In genomic region chr10:110535958-110536891, GRCh38 we compare ENCODE assay signal across 8 cellular contexts. TPM values are rescaled to one million over a fixed set of nuclear protein-coding genes. Genes with fewer than 3 reads are reported as not detected.
DNase-seq lines count a peak whose midpoint lies in the region; ATAC-seq and TF ChIP-seq lines count a peak whose summit lies in the region.

No MANE protein-coding gene starts in this region.

- peak; percentile 85 for ATAC-seq in HG02870 (IDR thresholded peaks at IDR 0.05; ENCODE audit: unreplicated experiment)
- peak; percentile 96 for ATAC-seq in activated T-cell treated with anti-CD3 and anti-CD28 coated beads, Interleukin-2, amount 50 U/mL, for 4 hours

- H3K9me2 ChIP-seq in OCI-LY1 (ENCODE audit: low read depth, low read length): no peaks in the 10 kb centered on the region

- H3K79me2 ChIP-seq in OCI-LY1 (ENCODE audit: insufficient read depth, low read length): no peaks in the 10 kb centered on the region

- no peak overlapping the region for H2AFZ ChIP-seq in OCI-LY1 (ENCODE audit: low read length)

- H3K9me3 Mint-ChIP-seq in activated T-cell treated with anti-CD3 and anti-CD28 coated beads, Interleukin-2, amount 50 U/mL, for 4 hours: no peaks in the 10 kb centered on the region

- H3K4me1 ChIP-seq in OCI-LY1 (ENCODE audit: insufficient read depth, low read length, severe bottlenecking) (peaks cover 16% of the 10 kb centered on the region), left ventricle myocardium inferior (no peaks in the 10 kb centered on the region)

- no peaks in the 10 kb centered on the region for H4K20me1 ChIP-seq in OCI-LY1 (ENCODE audit: insufficient read depth, low read length)

- intact Hi-C loops in left ventricle myocardium inferior (cut with micrococcal nuclease): no loop called here

- H3F3A ChIP-seq in OCI-LY1 (ENCODE audit: insufficient read depth, low read length): no peaks in the 10 kb centered on the region

- H3K27me3 ChIP-seq in OCI-LY1 (ENCODE audit: insufficient read depth, low read length) (no peaks in the 10 kb centered on the region), left ventricle myocardium inferior (ENCODE audit: low read depth) (no peaks in the 10 kb centered on the region)

- DNase-seq in DMS153 (lab: John Stamatoyannopoulos, UW) (peak; percentile 19), DMS153 treated with DMSO at 0.1 percent for 48 hours (lab: John Stamatoyannopoulos, UW; ENCODE audit: unreplicated experiment) (no peak), left ventricle myocardium inferior (peak; percentile 32), inferior parietal cortex (ENCODE audit: extremely low spot score) (no peak)
- DNase-seq in activated T-cell treated with anti-CD3 and anti-CD28 coated beads, Interleukin-2, amount 50 U/mL, for 4 hours: peak; percentile 64
- peak; percentile 40 to 74 (median 58) for DNase-seq in stimulated activated CD4-positive, alpha-beta T cell treated with anti-CD3 and anti-CD28 coated beads, TNF-alpha, amount 100 ng/mL, for 24 hours (ENCODE audit: low read depth in 3 of 3)

- H3K9me3 ChIP-seq in OCI-LY1 (ENCODE audit: low read length) (no peaks in the 10 kb centered on the region), left ventricle myocardium inferior (replicated peaks) (no peaks in the 10 kb centered on the region)

- H3K4me3 ChIP-seq in OCI-LY1 (ENCODE audit: low read depth, low read length, poor library complexity, severe bottlenecking): peak overlapping the region; percentile 4
- H3K4me3 ChIP-seq in left ventricle myocardium inferior: no peak overlapping the region

- H3K27ac ChIP-seq in OCI-LY1 (ENCODE audit: low read depth, low read length, poor library complexity, severe bottlenecking) (no peak overlapping the region), left ventricle myocardium inferior (replicated peaks) (no peak overlapping the region)

- H3K9ac ChIP-seq in OCI-LY1 (ENCODE audit: low read length): no peak overlapping the region

- H3K4me2 ChIP-seq in OCI-LY1 (ENCODE audit: low read length): peak overlapping the region; percentile 25; the same call in 1 of the 2 replicates

- H3K27me3 Mint-ChIP-seq in activated T-cell treated with anti-CD3 and anti-CD28 coated beads, Interleukin-2, amount 50 U/mL, for 4 hours (ENCODE audit: low read depth): no peaks in the 10 kb centered on the region

- no peaks in the 10 kb centered on the region for H3K36me3 Mint-ChIP-seq in activated T-cell treated with anti-CD3 and anti-CD28 coated beads, Interleukin-2, amount 50 U/mL, for 4 hours (ENCODE audit: insufficient read depth)

- H3K36me3 ChIP-seq in OCI-LY1 (ENCODE audit: insufficient read depth, low read length): no peaks in the 10 kb centered on the region
- H3K36me3 ChIP-seq in left ventricle myocardium inferior: no peaks in the 10 kb centered on the region

- H3K4me3 Mint-ChIP-seq in activated T-cell treated with anti-CD3 and anti-CD28 coated beads, Interleukin-2, amount 50 U/mL, for 4 hours: peak overlapping the region; percentile 20

- peaks cover 28% of the 10 kb centered on the region for H3K4me1 Mint-ChIP-seq in activated T-cell treated with anti-CD3 and anti-CD28 coated beads, Interleukin-2, amount 50 U/mL, for 4 hours (ENCODE audit: low read depth)

- peak; percentile 54 for TF ChIP-seq CTCF in OCI-LY1 (IDR thresholded peaks at IDR 0.05; ENCODE audit: low read length)
- peak; percentile 69 for TF ChIP-seq CTCF in left ventricle myocardium inferior (IDR thresholded peaks at IDR 0.05; ENCODE audit: borderline replicate concordance)

RNA-seq across cellular contexts. Expression of gene SMC3, which starts 31.3 kb away (rescaled TPM):
- total RNA-seq in activated T-cell treated with anti-CD3 and anti-CD28 coated beads, Interleukin-2, amount 50 U/mL, for 4 hours: 10 to 100 TPM; 64.7 to 68.3 (median 66.8) TPM
- 20.9 TPM for total RNA-seq in left ventricle myocardium inferior

RNA-seq across cellular contexts. Expression of gene DUSP5, which starts 38.5 kb away (rescaled TPM):
- 10 to 100 TPM; 33.5 to 57.1 (median 56.5) TPM for total RNA-seq in activated T-cell treated with anti-CD3 and anti-CD28 coated beads, Interleukin-2, amount 50 U/mL, for 4 hours
- 15.0 TPM for total RNA-seq in left ventricle myocardium inferior

Comparison
In these comparisons a context has a peak if more than half of its experiments do, and no peak if none do; other contexts are left out.
1. DNase-seq: peak in DMS153 (single experiment), activated T-cell treated with anti-CD3 and anti-CD28 coated beads, Interleukin-2, amount 50 U/mL, for 4 hours (single experiment), left ventricle myocardium inferior (single experiment) and stimulated activated CD4-positive, alpha-beta T cell treated with anti-CD3 and anti-CD28 coated beads, TNF-alpha, amount 100 ng/mL, for 24 hours (3 of 3); none in DMS153 treated with DMSO at 0.1 percent for 48 hours (single experiment) and inferior parietal cortex (single experiment).